8 cellular contexts compared by ENCODE assay signal in the genomic region with DNA sequence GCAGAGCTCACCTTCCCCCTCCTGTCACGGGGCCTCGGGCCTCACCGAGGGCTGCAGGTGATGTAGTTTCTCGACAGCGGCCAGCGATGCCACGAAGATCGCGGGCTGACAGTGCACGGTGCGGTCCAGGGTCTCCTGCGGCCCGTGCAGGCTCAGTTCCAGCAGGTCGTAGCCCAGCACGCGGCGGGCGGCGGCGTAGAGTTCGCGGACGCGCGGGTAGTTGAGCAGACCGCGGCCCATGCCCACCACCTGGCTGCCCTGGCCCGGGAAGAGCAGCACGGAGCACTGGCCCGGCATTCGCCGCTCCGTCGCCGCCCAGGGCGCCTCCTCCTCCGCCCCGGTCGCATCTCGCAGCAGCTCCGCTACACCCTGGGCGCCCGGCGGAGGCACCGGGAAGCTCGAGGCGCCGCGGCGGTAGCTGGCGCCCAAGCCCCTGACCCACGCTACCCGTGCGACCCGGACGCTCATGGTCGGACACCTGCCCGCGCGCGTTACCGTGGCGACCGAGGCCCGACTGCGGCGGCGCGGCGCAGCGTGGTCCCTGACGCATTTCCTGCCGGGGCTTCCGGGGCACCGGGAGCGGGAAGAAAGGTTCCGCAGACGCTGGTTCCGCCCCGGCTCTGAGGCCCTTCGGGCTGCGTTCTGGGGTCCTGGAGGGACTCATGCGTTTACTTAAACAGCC. TPM values are rescaled to one million over a fixed set of nuclear protein-coding genes. Genes with fewer than 3 reads are reported as not detected.
DNase-seq lines count a peak whose midpoint lies in the region; ATAC-seq, FAIRE-seq and TF ChIP-seq lines count a peak whose summit lies in the region.

Gene MCAT, minus strand, starts transcription at position 518 of the 682 bp plus-strand sequence. Its CDS starts 50 bp downstream, at position 468.

- no peaks in the 10 kb centered on the region for H3K4me1 Mint-ChIP-seq in astrocyte (ENCODE audit: low read depth, unreplicated experiment)

- peak within 1 kb of the TSS; percentile 99 for H3K4me2 ChIP-seq in astrocyte (ENCODE audit: low read length)

- H3K4me3 Mint-ChIP-seq in astrocyte (ENCODE audit: unreplicated experiment), result peak within 1 kb of the TSS; percentile 89

- H3K79me2 ChIP-seq in astrocyte (ENCODE audit: insufficient read depth, low read length), result peaks cover 22% of the 10 kb centered on the region

- H3K4me3 ChIP-seq in GM12875 (ENCODE audit: low read depth, low read length), result peak within 1 kb of the TSS; percentile 99
- peak within 1 kb of the TSS; percentile 93 for H3K4me3 ChIP-seq in astrocyte (ENCODE audit: insufficient read depth, low read depth, low read length)
- H3K4me3 ChIP-seq in vagina, result peak within 1 kb of the TSS; percentile 96 to 98

- TF ChIP-seq CTCF in GM12875 (IDR thresholded peaks at IDR 0.05; ENCODE audit: borderline replicate concordance, insufficient read depth, low read depth, low read length), result no peak
- no peak for TF ChIP-seq CTCF in astrocyte (IDR thresholded peaks at IDR 0.05; ENCODE audit: insufficient read depth, low read depth, low read length)
- TF ChIP-seq CTCF in vagina (IDR thresholded peaks at IDR 0.05), result no peak

- no peaks in the 10 kb centered on the region for H3K9me3 Mint-ChIP-seq in astrocyte (ENCODE audit: unreplicated experiment)

- peak; percentile 64 for DNase-seq in NCI-H1694 treated with DMSO at 0.1 percent for 48 hours (lab: John Stamatoyannopoulos, UW)
- DNase-seq in T-helper 9 cell, result peak; percentile 69
- DNase-seq in astrocyte (ENCODE audit: low read depth), result peak; percentile 55
- peak; percentile 90 for DNase-seq in hepatic stellate cell (ENCODE audit: low spot score)
- DNase-seq in renal cortical epithelial cell (ENCODE audit: low read depth), result peak; percentile 38
- no peak for DNase-seq in vagina (ENCODE audit: extremely low spot score in 2 of 2)

- intact Hi-C loops in vagina (cut with DNase I), result no loop called here

- H3K36me3 Mint-ChIP-seq in astrocyte (ENCODE audit: low read depth, unreplicated experiment), result peaks cover 8% of the 10 kb centered on the region

- peak within 1 kb of the TSS; percentile 81 for H3K27ac ChIP-seq in astrocyte (ENCODE audit: low read depth, low read length)
- H3K27ac ChIP-seq in vagina, result peak within 1 kb of the TSS; percentile 70

- H3K27ac Mint-ChIP-seq in astrocyte (ENCODE audit: unreplicated experiment), result peak within 1 kb of the TSS; percentile 71

- H3K4me1 ChIP-seq in astrocyte (ENCODE audit: insufficient read depth, low read length) (peaks cover 7% of the 10 kb centered on the region), vagina (peaks cover 22% of the 10 kb centered on the region)

- peak within 1 kb of the TSS; percentile 88 for H3K9ac ChIP-seq in astrocyte (ENCODE audit: low read length)

- no peaks in the 10 kb centered on the region for H3K27me3 Mint-ChIP-seq in astrocyte (ENCODE audit: low read depth, unreplicated experiment)

- peak; percentile 84 for ATAC-seq in HG02623 (IDR thresholded peaks at IDR 0.05; ENCODE audit: unreplicated experiment)

- peaks cover 9% of the 10 kb centered on the region for H4K20me1 ChIP-seq in astrocyte (ENCODE audit: insufficient read depth, low read length)

- H2AFZ ChIP-seq in astrocyte (ENCODE audit: low read depth, low read length), result peak within 1 kb of the TSS; percentile 93

- H3K36me3 ChIP-seq in astrocyte (ENCODE audit: insufficient read depth, low read length) (peaks cover 5% of the 10 kb centered on the region), vagina (peaks cover 0 to 23% of the 10 kb centered on the region in 2 donors)

- TF ChIP-seq POLR2A in vagina (IDR thresholded peaks at IDR 0.05), result peak in 1 of 2 donors; percentile 33

- no peak for FAIRE-seq in astrocyte (lab: Jason Lieb, UNC)

- H3K27me3 ChIP-seq in astrocyte (ENCODE audit: insufficient read depth, low read length) (no peaks in the 10 kb centered on the region), vagina (no peaks in the 10 kb centered on the region)

- H3K9me3 ChIP-seq in astrocyte (ENCODE audit: insufficient read depth, low read depth, low read length), result no peaks in the 10 kb centered on the region
- no peaks in the 10 kb centered on the region for H3K9me3 ChIP-seq in vagina

RNA-seq across cellular contexts. Expression of gene MCAT, which starts in this region (rescaled TPM):
- 11.5 and 15.1 TPM in 2 replicates for total RNA-seq in astrocyte
- total RNA-seq in renal cortical epithelial cell, result 14.9 and 22.9 TPM in 2 replicates
- 22.8 TPM for total RNA-seq in vagina

Comparison
In these comparisons a context has a peak if more than half of its experiments do, and no peak if none do; other contexts are left out.
1. DNase-seq: peak in NCI-H1694 treated with DMSO at 0.1 percent for 48 hours (single experiment), T-helper 9 cell (single experiment), astrocyte (single experiment), hepatic stellate cell (single experiment) and renal cortical epithelial cell (single experiment); none in vagina (0 of 2).
2. Peak in every context shown above with its lines, with median percentiles within 50 percentile points of each other: H3K4me3 ChIP-seq.